In genomic region chr5:134541736-134542376, GRCh38 we compare ENCODE assay signal across 10 cellular contexts. TPM values are rescaled to one million over a fixed set of nuclear protein-coding genes. Genes with fewer than 3 reads are reported as not detected.
DNase-seq lines count a peak whose midpoint lies in the region; ATAC-seq and TF ChIP-seq lines count a peak whose summit lies in the region.
"Had no signal": no experiment of that assay in that cellular context is flagged by ENCODE, and none has a peak within 500 bp of the region (broad histone marks: within the 10 kb centered on the region; RNA-seq: fewer than 3 reads in every experiment).

No MANE protein-coding gene starts in this region.

- H3K9me3 ChIP-seq in cardiac muscle cell (ENCODE audit: low read depth) = no peaks in the 10 kb centered on the region
- H3K9me3 ChIP-seq: SJSA1 had no signal

- CTCF ChIA-PET in activated naive CD4-positive, alpha-beta T cell treated with anti-CD3 and anti-CD28 coated beads for 36 hours (lab: Charles Lee) = interaction anchor here (0.6 to 1.8 kb wide), 5 partner anchors 13 to 275 kb away, joined by 3 to 10 read pairs (median 4); no protein-coding TSS in a partner anchor

- TF ChIP-seq CTCF in cardiac muscle cell (IDR thresholded peaks at IDR 0.05; ENCODE audit: low read depth, low read length) = no peak

- no peak for ATAC-seq in GM21825 (IDR thresholded peaks at IDR 0.05; ENCODE audit: unreplicated experiment)

- H3K4me1 ChIP-seq in cardiac muscle cell (ENCODE audit: low read depth) = no peaks in the 10 kb centered on the region
- H3K4me1 ChIP-seq: SJSA1 had no signal

- intact Hi-C loops in activated naive CD4-positive, alpha-beta T cell treated with anti-CD3 and anti-CD28 coated beads for 36 hours (cut with micrococcal nuclease) = loop anchor here (2.0 to 5.0 kb wide), 2 partner anchors 13 to 430 kb away; partner anchors contain the start of gene TCF7

- no peak overlapping the region for H3K27ac Mint-ChIP-seq in activated naive CD4-positive, alpha-beta T cell treated with anti-CD3 and anti-CD28 coated beads for 36 hours
- peak overlapping the region; percentile 90 for H3K27ac Mint-ChIP-seq in stimulated activated naive CD8-positive, alpha-beta T cell treated with anti-CD3 and anti-CD28 coated beads, Interleukin-15, Interleukin-2, amounts not matched to agents 100 ng/mL and 50 ng/mL, for 24 hours

- no peak overlapping the region for H3K4me3 ChIP-seq in cardiac muscle cell
- H3K4me3 ChIP-seq: SJSA1 had no signal

- H3K4me3 Mint-ChIP-seq in activated naive CD4-positive, alpha-beta T cell treated with anti-CD3 and anti-CD28 coated beads for 36 hours = no peak overlapping the region
- H3K4me3 Mint-ChIP-seq in stimulated activated naive CD8-positive, alpha-beta T cell treated with anti-CD3 and anti-CD28 coated beads, Interleukin-15, Interleukin-2, amounts not matched to agents 100 ng/mL and 50 ng/mL, for 24 hours = no peak overlapping the region

- peak; percentile 57 for DNase-seq in activated naive CD4-positive, alpha-beta T cell treated with anti-CD3 and anti-CD28 coated beads for 36 hours
- no peak for DNase-seq in activated naive CD4-positive, alpha-beta T cell treated with anti-CD3 and anti-CD28 coated beads, Interleukin-2, amount 50 U/mL, for 16 hours
- peak; percentile 24 for DNase-seq in RPMI7951 (ENCODE audit: low read depth)
- DNase-seq in cardiac muscle cell (ENCODE audit: low read depth in 1 of 2, low spot score in 1 of 2) = peak; percentile 81 to 87
- no peak for DNase-seq in anterior cingulate cortex (lab: John Stamatoyannopoulos, UW)
- DNase-seq in activated effector memory CD4-positive, alpha-beta T cell treated with Interleukin-2 at 50 U/mL for 16 hours = no peak
- DNase-seq: stimulated activated CD4-positive, alpha-beta T cell treated with anti-CD3 and anti-CD28 coated beads, Interleukin-2, amount 100 ng/mL, for 48 hours had no signal

- no peaks in the 10 kb centered on the region for H3K36me3 ChIP-seq in cardiac muscle cell

- no peak overlapping the region for H3K27ac ChIP-seq in cardiac muscle cell
- H3K27ac ChIP-seq: SJSA1 had no signal

- H3K27me3 Mint-ChIP-seq in activated naive CD4-positive, alpha-beta T cell treated with anti-CD3 and anti-CD28 coated beads for 36 hours (ENCODE audit: low read depth) = no peaks in the 10 kb centered on the region
- H3K27me3 Mint-ChIP-seq in stimulated activated naive CD8-positive, alpha-beta T cell treated with anti-CD3 and anti-CD28 coated beads, Interleukin-15, Interleukin-2, amounts not matched to agents 100 ng/mL and 50 ng/mL, for 24 hours = no peaks in the 10 kb centered on the region

- H3K27me3 ChIP-seq in cardiac muscle cell = no peaks in the 10 kb centered on the region
- H3K27me3 ChIP-seq: SJSA1 had no signal

- H3K9me3 Mint-ChIP-seq in activated naive CD4-positive, alpha-beta T cell treated with anti-CD3 and anti-CD28 coated beads for 36 hours = no peaks in the 10 kb centered on the region
- H3K9me3 Mint-ChIP-seq in stimulated activated naive CD8-positive, alpha-beta T cell treated with anti-CD3 and anti-CD28 coated beads, Interleukin-15, Interleukin-2, amounts not matched to agents 100 ng/mL and 50 ng/mL, for 24 hours = no peaks in the 10 kb centered on the region

- H3K36me3 Mint-ChIP-seq in activated naive CD4-positive, alpha-beta T cell treated with anti-CD3 and anti-CD28 coated beads for 36 hours (ENCODE audit: low read depth) = peaks cover 42% of the 10 kb centered on the region
- peaks cover 48% of the 10 kb centered on the region for H3K36me3 Mint-ChIP-seq in stimulated activated naive CD8-positive, alpha-beta T cell treated with anti-CD3 and anti-CD28 coated beads, Interleukin-15, Interleukin-2, amounts not matched to agents 100 ng/mL and 50 ng/mL, for 24 hours (ENCODE audit: low read depth)

- peaks cover 67% of the 10 kb centered on the region for H3K4me1 Mint-ChIP-seq in activated naive CD4-positive, alpha-beta T cell treated with anti-CD3 and anti-CD28 coated beads for 36 hours (ENCODE audit: low read depth)
- H3K4me1 Mint-ChIP-seq in stimulated activated naive CD8-positive, alpha-beta T cell treated with anti-CD3 and anti-CD28 coated beads, Interleukin-15, Interleukin-2, amounts not matched to agents 100 ng/mL and 50 ng/mL, for 24 hours (ENCODE audit: low read depth) = peaks cover 70% of the 10 kb centered on the region

RNA-seq across cellular contexts. Expression of gene JADE2, which starts 16.4 kb away (rescaled TPM):
- 10 to 100 TPM; 78.4 to 86.6 TPM for total RNA-seq in activated naive CD4-positive, alpha-beta T cell treated with anti-CD3 and anti-CD28 coated beads for 36 hours
- 8.3 and 10.7 TPM in 2 replicates for total RNA-seq in RPMI7951 (2014; rRNA removed; shearing (Covaris generic))
- total RNA-seq in cardiac muscle cell = 12.9 and 17.8 TPM in 2 replicates
- 2.8 and 11.3 TPM in 2 replicates for polyA plus RNA-seq in cardiac muscle cell

Comparison
In these comparisons a context has a peak if more than half of its experiments do, and no peak if none do; other contexts are left out.
1. DNase-seq: peak in activated naive CD4-positive, alpha-beta T cell treated with anti-CD3 and anti-CD28 coated beads for 36 hours (single experiment), RPMI7951 (single experiment) and cardiac muscle cell (2 of 2); none in activated naive CD4-positive, alpha-beta T cell treated with anti-CD3 and anti-CD28 coated beads, Interleukin-2, amount 50 U/mL, for 16 hours (single experiment), anterior cingulate cortex (0 of 58) and activated effector memory CD4-positive, alpha-beta T cell treated with Interleukin-2 at 50 U/mL for 16 hours (single experiment).